9 cellular contexts compared by ENCODE assay signal in genomic region chr11:35006389-35007128, GRCh38.
DNase-seq lines count a peak whose midpoint lies in the region; ATAC-seq and TF ChIP-seq lines count a peak whose summit lies in the region.
"Had no signal": no experiment of that assay in that cellular context is flagged by ENCODE, and none has a peak within 500 bp of the region (broad histone marks: within the 10 kb centered on the region; RNA-seq: fewer than 3 reads in every experiment).

No MANE protein-coding gene starts in this region.

- no peaks in the 10 kb centered on the region for H3K9me3 ChIP-seq in endodermal cell (ENCODE audit: control insufficient read depth, low read length)
- H3K9me3 ChIP-seq: thoracic aorta had no signal

- no peak overlapping the region for H3K4me3 ChIP-seq in endodermal cell (ENCODE audit: low read length)
- H3K4me3 ChIP-seq: thoracic aorta had no signal

- intact Hi-C loops in activated CD4-positive, alpha-beta memory T cell treated with anti-CD3 and anti-CD28 coated beads for 36 hours (cut with micrococcal nuclease), result loop anchor here (2.0 kb wide), 1 partner anchor 230 kb away; no protein-coding TSS in a partner anchor

- CTCF ChIA-PET in activated naive CD4-positive, alpha-beta T cell treated with anti-CD3 and anti-CD28 coated beads, Interleukin-2, amount 10 ng/mL, durations not matched to agents 7 days and 5 days (lab: Charles Lee), result interaction anchor here (1.1 kb wide), 1 partner anchor 39 kb away, joined by 4 read pairs; no protein-coding TSS in a partner anchor
- CTCF ChIA-PET in activated CD4-positive, alpha-beta memory T cell treated with anti-CD3 and anti-CD28 coated beads for 36 hours (lab: Charles Lee), result interaction anchor here (0.7 to 2.4 kb wide), 15 partner anchors 23 to 385 kb away, joined by 3 to 7 read pairs (median 4); partner anchors contain the start of gene CD44

- peak; percentile 71 for DNase-seq in activated naive CD4-positive, alpha-beta T cell treated with Interleukin-2 at 50 U/mL for 16 hours
- no peak for DNase-seq in activated naive CD4-positive, alpha-beta T cell treated with anti-CD3 and anti-CD28 coated beads, Interleukin-2, amount 10 ng/mL, durations not matched to agents 7 days and 5 days
- DNase-seq in activated CD4-positive, alpha-beta memory T cell treated with anti-CD3 and anti-CD28 coated beads for 36 hours, result peak; percentile 73
- DNase-seq in stimulated activated naive CD8-positive, alpha-beta T cell treated with anti-CD3 and anti-CD28 coated beads, Interleukin-15, amount 100 ng/mL, for 72 hours, result peak; percentile 58 to 82
- DNase-seq in HuH-7 (ENCODE audit: low spot score), result no peak
- no peak for DNase-seq in endodermal cell
- DNase-seq in AG20443 (ENCODE audit: low spot score), result no peak

- H3K4me1 Mint-ChIP-seq in activated naive CD4-positive, alpha-beta T cell treated with anti-CD3 and anti-CD28 coated beads, Interleukin-2, amount 10 ng/mL, durations not matched to agents 7 days and 5 days, result peaks cover 10% of the 10 kb centered on the region
- H3K4me1 Mint-ChIP-seq in activated CD4-positive, alpha-beta memory T cell treated with anti-CD3 and anti-CD28 coated beads for 36 hours (ENCODE audit: low read depth), result peaks cover 49% of the 10 kb centered on the region
- H3K4me1 Mint-ChIP-seq in stimulated activated naive CD8-positive, alpha-beta T cell treated with anti-CD3 and anti-CD28 coated beads, Interleukin-15, amount 100 ng/mL, for 72 hours, result peaks cover 75% of the 10 kb centered on the region
- H3K4me1 Mint-ChIP-seq in endodermal cell, result peaks cover 43% of the 10 kb centered on the region

- H3K4me3 Mint-ChIP-seq in activated naive CD4-positive, alpha-beta T cell treated with anti-CD3 and anti-CD28 coated beads, Interleukin-2, amount 10 ng/mL, durations not matched to agents 7 days and 5 days, result no peak overlapping the region
- no peak overlapping the region for H3K4me3 Mint-ChIP-seq in activated CD4-positive, alpha-beta memory T cell treated with anti-CD3 and anti-CD28 coated beads for 36 hours
- no peak overlapping the region for H3K4me3 Mint-ChIP-seq in stimulated activated naive CD8-positive, alpha-beta T cell treated with anti-CD3 and anti-CD28 coated beads, Interleukin-15, amount 100 ng/mL, for 72 hours
- no peak overlapping the region for H3K4me3 Mint-ChIP-seq in endodermal cell

- H3K9me3 Mint-ChIP-seq in activated naive CD4-positive, alpha-beta T cell treated with anti-CD3 and anti-CD28 coated beads, Interleukin-2, amount 10 ng/mL, durations not matched to agents 7 days and 5 days, result no peaks in the 10 kb centered on the region
- H3K9me3 Mint-ChIP-seq in activated CD4-positive, alpha-beta memory T cell treated with anti-CD3 and anti-CD28 coated beads for 36 hours, result no peaks in the 10 kb centered on the region
- no peaks in the 10 kb centered on the region for H3K9me3 Mint-ChIP-seq in stimulated activated naive CD8-positive, alpha-beta T cell treated with anti-CD3 and anti-CD28 coated beads, Interleukin-15, amount 100 ng/mL, for 72 hours
- no peaks in the 10 kb centered on the region for H3K9me3 Mint-ChIP-seq in endodermal cell

- H3K36me3 ChIP-seq in endodermal cell (ENCODE audit: control insufficient read depth, insufficient read depth, low read length), result no peaks in the 10 kb centered on the region
- H3K36me3 ChIP-seq: thoracic aorta had no signal

- H3K9ac ChIP-seq in endodermal cell (ENCODE audit: extremely low read depth, low read length, poor library complexity, severe bottlenecking), result no peak overlapping the region

- H3K4me1 ChIP-seq in endodermal cell (ENCODE audit: control insufficient read depth, insufficient read depth, low read length), result peaks cover 7% of the 10 kb centered on the region

- no peak overlapping the region for H3K27ac Mint-ChIP-seq in activated naive CD4-positive, alpha-beta T cell treated with anti-CD3 and anti-CD28 coated beads, Interleukin-2, amount 10 ng/mL, durations not matched to agents 7 days and 5 days
- H3K27ac Mint-ChIP-seq in activated CD4-positive, alpha-beta memory T cell treated with anti-CD3 and anti-CD28 coated beads for 36 hours, result no peak overlapping the region
- no peak overlapping the region for H3K27ac Mint-ChIP-seq in stimulated activated naive CD8-positive, alpha-beta T cell treated with anti-CD3 and anti-CD28 coated beads, Interleukin-15, amount 100 ng/mL, for 72 hours
- H3K27ac Mint-ChIP-seq in endodermal cell, result no peak overlapping the region

- no peak for TF ChIP-seq CTCF in endodermal cell (conservative IDR thresholded peaks at IDR 0.05)

- H3K27ac ChIP-seq in endodermal cell (ENCODE audit: low read depth, low read length), result no peak overlapping the region
- H3K27ac ChIP-seq: thoracic aorta had no signal

- H3K36me3 Mint-ChIP-seq in activated naive CD4-positive, alpha-beta T cell treated with anti-CD3 and anti-CD28 coated beads, Interleukin-2, amount 10 ng/mL, durations not matched to agents 7 days and 5 days, result peaks cover 4% of the 10 kb centered on the region
- H3K36me3 Mint-ChIP-seq in activated CD4-positive, alpha-beta memory T cell treated with anti-CD3 and anti-CD28 coated beads for 36 hours, result no peaks in the 10 kb centered on the region
- no peaks in the 10 kb centered on the region for H3K36me3 Mint-ChIP-seq in endodermal cell (ENCODE audit: low read depth)

- POLR2A ChIA-PET in activated CD4-positive, alpha-beta memory T cell treated with anti-CD3 and anti-CD28 coated beads for 36 hours (lab: Charles Lee), result interaction anchor here (0.7 to 2.3 kb wide), 11 partner anchors 23 to 160 kb away, joined by 3 to 11 read pairs (median 4); no protein-coding TSS in a partner anchor

- H3K27me3 ChIP-seq in endodermal cell (ENCODE audit: control insufficient read depth, insufficient read depth, low read length, poor library complexity, severe bottlenecking), result no peaks in the 10 kb centered on the region

- peak; percentile 76 for ATAC-seq in HG03108 (IDR thresholded peaks at IDR 0.05; ENCODE audit: unreplicated experiment)
- ATAC-seq in stimulated activated naive CD8-positive, alpha-beta T cell treated with anti-CD3 and anti-CD28 coated beads, Interleukin-15, amount 100 ng/mL, for 72 hours, result peak; percentile 97

- 71 to 87% methylated on average over 5 to 8 of the region's 8 CpGs for WGBS in endodermal cell (ENCODE audit: insufficient coverage in 1 of 2, insufficient read length in 1 of 2), 2 experiments

- H3K27me3 Mint-ChIP-seq in activated naive CD4-positive, alpha-beta T cell treated with anti-CD3 and anti-CD28 coated beads, Interleukin-2, amount 10 ng/mL, durations not matched to agents 7 days and 5 days, result peaks cover 20% of the 10 kb centered on the region
- peaks cover 4% of the 10 kb centered on the region for H3K27me3 Mint-ChIP-seq in activated CD4-positive, alpha-beta memory T cell treated with anti-CD3 and anti-CD28 coated beads for 36 hours
- H3K27me3 Mint-ChIP-seq in stimulated activated naive CD8-positive, alpha-beta T cell treated with anti-CD3 and anti-CD28 coated beads, Interleukin-15, amount 100 ng/mL, for 72 hours, result peaks cover 8% of the 10 kb centered on the region
- no peaks in the 10 kb centered on the region for H3K27me3 Mint-ChIP-seq in endodermal cell (ENCODE audit: insufficient read depth)

Comparison
In these comparisons a context has a peak if more than half of its experiments do, and no peak if none do; other contexts are left out.
1. DNase-seq: peak in activated naive CD4-positive, alpha-beta T cell treated with Interleukin-2 at 50 U/mL for 16 hours (single experiment), activated CD4-positive, alpha-beta memory T cell treated with anti-CD3 and anti-CD28 coated beads for 36 hours (single experiment) and stimulated activated naive CD8-positive, alpha-beta T cell treated with anti-CD3 and anti-CD28 coated beads, Interleukin-15, amount 100 ng/mL, for 72 hours (2 of 2); none in activated naive CD4-positive, alpha-beta T cell treated with anti-CD3 and anti-CD28 coated beads, Interleukin-2, amount 10 ng/mL, durations not matched to agents 7 days and 5 days (single experiment), HuH-7 (single experiment), endodermal cell (single experiment) and AG20443 (single experiment).